In the genomic region with DNA sequence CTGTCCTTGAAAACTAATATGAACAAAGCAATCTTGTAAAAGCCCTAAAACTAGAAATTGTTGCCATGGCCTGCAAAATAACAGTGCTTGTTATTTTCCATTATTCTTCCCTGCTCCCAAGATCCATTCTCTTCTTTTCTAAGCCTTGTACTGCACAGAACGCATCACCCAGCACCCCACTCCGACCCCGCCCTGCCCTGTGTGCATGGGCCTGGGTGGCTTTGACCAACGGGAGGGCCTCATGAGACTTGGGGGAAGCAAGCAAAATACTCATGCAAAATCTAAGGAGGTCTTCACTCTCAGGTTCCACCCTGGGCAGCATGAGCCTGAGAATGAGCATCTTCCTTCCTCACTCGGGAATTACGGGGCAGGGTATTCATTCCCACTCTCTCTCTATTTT, we compare ENCODE assay signal across 9 cellular contexts. TPM values are rescaled to one million over a fixed set of nuclear protein-coding genes. Genes with fewer than 3 reads are reported as not detected.
"Had no signal": no experiment of that assay in that cellular context is flagged by ENCODE, and none has a peak within 500 bp of the region (broad histone marks: within the 10 kb centered on the region; RNA-seq: fewer than 3 reads in every experiment).

No MANE protein-coding gene starts in this region.

- H3K4me3 Mint-ChIP-seq: H9, HFFc6 had no signal

- DNase-seq: GM23248, GOT3, H7, H9, HCEC 1CT, HFFc6 had no signal

- H3K9me3 ChIP-seq: HAP-1 had no signal

- H3K36me3 ChIP-seq: HAP-1 had no signal

- H3K9me3 Mint-ChIP-seq: H9 had no signal

- H3K27ac ChIP-seq: GM23248 had no signal

- H3K4me3 ChIP-seq: GM23248, HAP-1 had no signal

- H2AFZ ChIP-seq: GM23248 had no signal

- ATAC-seq: HCT116 had no signal

- H3K27ac Mint-ChIP-seq: HFFc6 had no signal

- H3K4me1 ChIP-seq: HAP-1 had no signal

RNA-seq across cellular contexts. Expression of a gene that starts 32.4 kb away (rescaled TPM):
- total RNA-seq: GM23248, H4, H7, H9, HFFc6 had no signal
- polyA plus RNA-seq: GM23248 had no signal
